27 cellular contexts compared by ENCODE assay signal in the genomic region with DNA sequence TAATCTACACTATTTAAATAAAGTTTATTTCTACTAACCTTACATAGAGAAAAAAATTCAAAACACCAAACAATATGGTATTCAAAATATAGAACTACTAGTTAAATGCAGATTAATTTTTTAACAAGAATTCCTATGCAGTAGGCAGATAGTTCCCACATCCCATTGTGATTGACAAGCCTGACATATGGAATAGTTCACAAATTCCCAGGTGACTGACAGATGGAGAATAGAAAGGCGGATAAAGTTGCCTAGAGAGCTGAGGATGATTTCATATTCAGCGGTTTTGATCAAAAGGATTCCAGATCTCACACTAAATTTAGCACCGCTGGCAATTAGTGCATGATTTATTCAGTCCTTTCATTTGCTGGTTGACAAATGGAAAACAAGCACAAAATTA.
"Had no signal": no experiment of that assay in that cellular context is flagged by ENCODE, and none has a peak within 500 bp of the region (broad histone marks: within the 10 kb centered on the region; RNA-seq: fewer than 3 reads in every experiment).

No MANE protein-coding gene starts in this region.

- H3K4me1 Mint-ChIP-seq: natural killer cell; nephron; stimulated activated effector memory CD8-positive, alpha-beta T cell treated with anti-CD3 and anti-CD28 coated beads, Interleukin-12 subunit alpha, Interleukin-12 subunit beta, amount 100 ng/mL, for 72 hours; stimulated activated naive B cell treated with anti-CD40 and anti-IgM and Interleukin-4, amounts not matched to agents 10 μg/mL and 1 μg/mL and 100 μg/mL, for 72 hours had no signal

- H3K27ac ChIP-seq: neutrophil, pancreas, prostate gland, right lobe of liver, sigmoid colon, stomach, thoracic aorta, thyroid gland, tibial nerve, upper lobe of left lung, vagina had no signal

- H3K4me3 ChIP-seq: pancreas, prostate gland, right lobe of liver, sigmoid colon, stomach, thoracic aorta, thyroid gland, tibial nerve, upper lobe of left lung, vagina had no signal

- H3K27me3 ChIP-seq: neutrophil, right lobe of liver, sigmoid colon, stomach, thyroid gland, tibial nerve, upper lobe of left lung, vagina had no signal

- FAIRE-seq: pancreas, small intestine, urothelium cell line had no signal

- H3K9me3 Mint-ChIP-seq: nephron, neural crest cell had no signal

- H3K9me3 ChIP-seq: neutrophil, pancreas, prostate gland, right lobe of liver, sigmoid colon, stomach, thoracic aorta, thyroid gland, tibial nerve, upper lobe of left lung, vagina had no signal

- H3K36me3 ChIP-seq: neutrophil, pancreas, prostate gland, right lobe of liver, sigmoid colon, stomach, thoracic aorta, thyroid gland, tibial nerve, upper lobe of left lung, vagina had no signal

- H3K4me3 Mint-ChIP-seq: natural killer cell; nephron; neural crest cell; stimulated activated effector memory CD8-positive, alpha-beta T cell treated with anti-CD3 and anti-CD28 coated beads, Interleukin-12 subunit alpha, Interleukin-12 subunit beta, amount 100 ng/mL, for 72 hours; stimulated activated naive B cell treated with anti-CD40 and anti-IgM and Interleukin-4, amounts not matched to agents 10 μg/mL and 1 μg/mL and 100 μg/mL, for 72 hours; stimulated activated naive CD8-positive, alpha-beta T cell treated with anti-CD3 and anti-CD28 coated beads, Interleukin-15, Interleukin-2, amounts not matched to agents 100 ng/mL and 50 ng/mL, for 24 hours had no signal

- H3K4me1 ChIP-seq: pancreas, prostate gland, right lobe of liver, sigmoid colon, stomach, thyroid gland, tibial nerve, upper lobe of left lung, vagina had no signal

- DNase-seq: natural killer cell; nucleus accumbens; pancreas; right cardiac atrium; right lobe of liver; sigmoid colon; small intestine; stimulated activated CD4-positive, alpha-beta T cell treated with anti-CD3 and anti-CD28 coated beads, Interleukin-15, amount 100 ng/mL, for 24 hours; stimulated activated CD4-positive, alpha-beta T cell treated with anti-CD3 and anti-CD28 coated beads, Interleukin-2, amount 100 ng/mL, for 24 hours; stimulated activated CD4-positive, alpha-beta T cell treated with anti-CD3 and anti-CD28 coated beads, Interleukin-2, amount 100 ng/mL, for 48 hours; stimulated activated CD4-positive, alpha-beta T cell treated with anti-CD3 and anti-CD28 coated beads, Interleukin-4, amount 100 ng/mL, for 24 hours; stimulated activated naive B cell treated with anti-CD40 and anti-IgM and Interleukin-4, amounts not matched to agents 10 μg/mL and 1 μg/mL and 100 μg/mL, for 72 hours; stimulated activated naive CD4-positive, alpha-beta T cell treated with Interleukin-2 at 50 U/mL for 16 hours; stomach; thyroid gland; trophoblast cell; upper lobe of left lung had no signal

- H3K27ac Mint-ChIP-seq: natural killer cell; nephron; stimulated activated effector memory CD8-positive, alpha-beta T cell treated with anti-CD3 and anti-CD28 coated beads, Interleukin-12 subunit alpha, Interleukin-12 subunit beta, amount 100 ng/mL, for 72 hours; stimulated activated naive B cell treated with anti-CD40 and anti-IgM and Interleukin-4, amounts not matched to agents 10 μg/mL and 1 μg/mL and 100 μg/mL, for 72 hours; stimulated activated naive CD8-positive, alpha-beta T cell treated with anti-CD3 and anti-CD28 coated beads, Interleukin-15, Interleukin-2, amounts not matched to agents 100 ng/mL and 50 ng/mL, for 24 hours had no signal

- H3K27me3 Mint-ChIP-seq: stimulated activated naive B cell treated with anti-CD40 and anti-IgM and Interleukin-4, amounts not matched to agents 10 μg/mL and 1 μg/mL and 100 μg/mL, for 72 hours; stimulated activated naive CD8-positive, alpha-beta T cell treated with anti-CD3 and anti-CD28 coated beads, Interleukin-15, Interleukin-2, amounts not matched to agents 100 ng/mL and 50 ng/mL, for 24 hours had no signal

- H3K36me3 Mint-ChIP-seq: natural killer cell; stimulated activated effector memory CD8-positive, alpha-beta T cell treated with anti-CD3 and anti-CD28 coated beads, Interleukin-12 subunit alpha, Interleukin-12 subunit beta, amount 100 ng/mL, for 72 hours; stimulated activated naive B cell treated with anti-CD40 and anti-IgM and Interleukin-4, amounts not matched to agents 10 μg/mL and 1 μg/mL and 100 μg/mL, for 72 hours had no signal
